In genomic region chr5:143570989-143571388, GRCh38 we compare ENCODE assay signal across 30 cellular contexts.
"Had no signal": no experiment of that assay in that cellular context is flagged by ENCODE, and none has a peak within 500 bp of the region (broad histone marks: within the 10 kb centered on the region; RNA-seq: fewer than 3 reads in every experiment).

No MANE protein-coding gene starts in this region.

- H3K9ac ChIP-seq: KMS-11 had no signal

- H3K27ac Mint-ChIP-seq: activated CD4-positive, alpha-beta T cell treated with anti-CD3 and anti-CD28 coated beads, Interleukin-2, amount 10 ng/mL, durations not matched to agents 24 days and 14 days; activated CD8-positive, alpha-beta T cell treated with anti-CD3 and anti-CD28 coated beads for 36 hours; activated naive CD4-positive, alpha-beta T cell treated with anti-CD3 and anti-CD28 coated beads, Interleukin-2, amount 50 U/mL, for 24 hours; activated naive CD8-positive, alpha-beta T cell treated with anti-CD3 and anti-CD28 coated beads, Interleukin-2, amount 10 ng/mL, durations not matched to agents 7 days and 5 days; activated T-cell treated with anti-CD3 and anti-CD28 coated beads, Interleukin-2, amount 50 U/mL, for 72 hours; activated T-helper 17 cell treated with anti-CD3 and anti-CD28 coated beads, Interleukin-2, amount 50 U/mL, for 72 hours had no signal

- H3K4me3 Mint-ChIP-seq: activated CD4-positive, alpha-beta T cell treated with anti-CD3 and anti-CD28 coated beads, Interleukin-2, amount 10 ng/mL, durations not matched to agents 24 days and 14 days; activated CD8-positive, alpha-beta T cell treated with anti-CD3 and anti-CD28 coated beads for 36 hours; activated naive CD4-positive, alpha-beta T cell treated with anti-CD3 and anti-CD28 coated beads, Interleukin-2, amount 50 U/mL, for 24 hours; activated naive CD8-positive, alpha-beta T cell treated with anti-CD3 and anti-CD28 coated beads, Interleukin-2, amount 10 ng/mL, durations not matched to agents 7 days and 5 days; activated T-cell treated with anti-CD3 and anti-CD28 coated beads, Interleukin-2, amount 50 U/mL, for 72 hours; activated T-helper 17 cell treated with anti-CD3 and anti-CD28 coated beads, Interleukin-2, amount 50 U/mL, for 72 hours; central memory CD8-positive, alpha-beta T cell had no signal

- H3K4me1 Mint-ChIP-seq: activated naive CD4-positive, alpha-beta T cell treated with anti-CD3 and anti-CD28 coated beads, Interleukin-2, amount 50 U/mL, for 24 hours; activated naive CD8-positive, alpha-beta T cell treated with anti-CD3 and anti-CD28 coated beads, Interleukin-2, amount 10 ng/mL, durations not matched to agents 7 days and 5 days; activated T-helper 17 cell treated with anti-CD3 and anti-CD28 coated beads, Interleukin-2, amount 50 U/mL, for 72 hours; central memory CD8-positive, alpha-beta T cell had no signal

- H3K4me3 ChIP-seq: ascending aorta, cardiac muscle cell, MG63, SJCRH30, SK-N-MC had no signal

- H3K36me3 Mint-ChIP-seq: activated naive CD4-positive, alpha-beta T cell treated with anti-CD3 and anti-CD28 coated beads, Interleukin-2, amount 50 U/mL, for 24 hours; activated naive CD8-positive, alpha-beta T cell treated with anti-CD3 and anti-CD28 coated beads, Interleukin-2, amount 10 ng/mL, durations not matched to agents 7 days and 5 days had no signal

- H3K9me3 ChIP-seq: ascending aorta, MG63, SJCRH30 had no signal

- DNase-seq: activated CD4-positive, alpha-beta T cell treated with anti-CD3 and anti-CD28 coated beads, Interleukin-2, amount 10 ng/mL, durations not matched to agents 24 days and 14 days; activated CD4-positive, alpha-beta T cell treated with anti-CD3 and anti-CD28 coated beads, Interleukin-2, amount 50 U/mL, for 4 hours; activated CD8-positive, alpha-beta T cell treated with anti-CD3 and anti-CD28 coated beads for 36 hours; activated effector memory CD4-positive, alpha-beta T cell treated with anti-CD3 and anti-CD28 coated beads, Interleukin-2, amount 50 U/mL, for 16 hours; activated naive CD4-positive, alpha-beta T cell; activated naive CD8-positive, alpha-beta T cell treated with anti-CD3 and anti-CD28 coated beads, Interleukin-2, amount 10 ng/mL, durations not matched to agents 7 days and 5 days; activated T-cell treated with anti-CD3 and anti-CD28 coated beads, Interleukin-2, amount 50 U/mL, for 1 hour; activated T-cell treated with anti-CD3 and anti-CD28 coated beads, Interleukin-2, amount 50 U/mL, for 72 hours; amygdala; MG63; NCI-H1048; NCI-H1105 treated with DMSO at 0.1 percent for 48 hours; NCI-H1436; NCI-H1694; NCI-H1930; NCI-H2081 treated with DMSO at 0.1 percent for 48 hours; NCI-H345; NCI-H524 treated with DMSO at 0.1 percent for 48 hours; NK-92 treated with Interleukin-12 subunit alpha and Interleukin-12 subunit beta, amount 100 ng/mL, for 24 hours; OCI-M1; Right ventricle myocardium superior; SJCRH30; T1000 had no signal

- H3K27me3 ChIP-seq: ascending aorta, cardiac muscle cell, MG63 had no signal

- H3K36me3 ChIP-seq: ascending aorta, cardiac muscle cell, MG63, SJCRH30 had no signal

- ATAC-seq: activated CD8-positive, alpha-beta T cell treated with anti-CD3 and anti-CD28 coated beads for 36 hours; activated T-cell treated with anti-CD3 and anti-CD28 coated beads, Interleukin-2, amount 50 U/mL, for 72 hours; activated T-helper 17 cell treated with anti-CD3 and anti-CD28 coated beads, Interleukin-2, amount 50 U/mL, for 72 hours had no signal

- H3K27me3 Mint-ChIP-seq: activated CD8-positive, alpha-beta T cell treated with anti-CD3 and anti-CD28 coated beads for 36 hours; activated naive CD4-positive, alpha-beta T cell treated with anti-CD3 and anti-CD28 coated beads, Interleukin-2, amount 50 U/mL, for 24 hours; activated naive CD8-positive, alpha-beta T cell treated with anti-CD3 and anti-CD28 coated beads, Interleukin-2, amount 10 ng/mL, durations not matched to agents 7 days and 5 days; central memory CD8-positive, alpha-beta T cell had no signal

- H3K4me2 ChIP-seq: KMS-11 had no signal

- H3K9me3 Mint-ChIP-seq: activated CD8-positive, alpha-beta T cell treated with anti-CD3 and anti-CD28 coated beads for 36 hours; activated naive CD4-positive, alpha-beta T cell treated with anti-CD3 and anti-CD28 coated beads, Interleukin-2, amount 50 U/mL, for 24 hours; activated naive CD8-positive, alpha-beta T cell treated with anti-CD3 and anti-CD28 coated beads, Interleukin-2, amount 10 ng/mL, durations not matched to agents 7 days and 5 days; activated T-helper 17 cell treated with anti-CD3 and anti-CD28 coated beads, Interleukin-2, amount 50 U/mL, for 72 hours; central memory CD8-positive, alpha-beta T cell had no signal

- H3K27ac ChIP-seq: ascending aorta, cardiac muscle cell, KMS-11, SJCRH30, SK-N-MC had no signal

- H3K4me1 ChIP-seq: ascending aorta, SJCRH30 had no signal
